Comparison of ENCODE assay signal across 24 cellular contexts in the genomic region with DNA sequence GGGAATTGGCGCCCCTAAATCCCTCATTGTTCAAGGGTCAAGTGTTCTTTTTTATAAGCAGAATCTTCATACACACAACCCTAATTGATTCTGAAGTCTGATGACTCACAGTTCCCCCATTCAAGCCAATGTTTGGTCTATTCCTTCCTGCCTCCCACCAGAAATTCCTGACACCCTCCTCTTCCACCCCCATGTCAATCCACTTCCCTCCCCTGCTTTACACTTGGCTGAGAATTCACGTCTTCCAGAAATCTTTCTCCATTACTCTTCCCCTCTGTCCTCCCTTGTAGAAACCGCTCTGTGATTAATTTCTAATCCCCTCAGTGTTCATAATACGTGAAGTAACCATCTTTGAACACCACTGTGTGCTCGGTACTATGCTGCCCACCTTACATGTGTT.
"Had no signal": no experiment of that assay in that cellular context is flagged by ENCODE, and none has a peak within 500 bp of the region (broad histone marks: within the 10 kb centered on the region; RNA-seq: fewer than 3 reads in every experiment).

No MANE protein-coding gene starts in this region.

- ATAC-seq: activated CD8-positive, alpha-beta T cell treated with anti-CD3 and anti-CD28 coated beads for 36 hours; foreskin keratinocyte; psoas muscle; right lobe of liver had no signal

- H3K36me3 ChIP-seq: adrenal gland, cardiac muscle cell, left ventricle myocardium inferior, neural progenitor cell, ovary, right lobe of liver, tibial nerve, vagina had no signal

- H3K9me3 Mint-ChIP-seq: activated CD4-positive, alpha-beta T cell treated with anti-CD3 and anti-CD28 coated beads, Interleukin-2, amount 10 ng/mL, durations not matched to agents 24 days and 14 days; activated CD8-positive, alpha-beta T cell treated with anti-CD3 and anti-CD28 coated beads for 36 hours; activated naive CD4-positive, alpha-beta T cell treated with anti-CD3 and anti-CD28 coated beads, Interleukin-2, amount 50 U/mL, for 24 hours; dendritic cell treated with granulocyte-macrophage colony-stimulating factor and Interleukin-4, amounts not matched to agents 40 ng/mL and 50 ng/mL, for 4 days; memory B cell; stimulated activated naive CD8-positive, alpha-beta T cell treated with anti-CD3 and anti-CD28 coated beads, Interleukin-15, Interleukin-2, amounts not matched to agents 100 ng/mL and 50 ng/mL, for 24 hours had no signal

- H3K27ac Mint-ChIP-seq: activated CD4-positive, alpha-beta T cell treated with anti-CD3 and anti-CD28 coated beads, Interleukin-2, amount 10 ng/mL, durations not matched to agents 24 days and 14 days; activated CD8-positive, alpha-beta T cell treated with anti-CD3 and anti-CD28 coated beads for 36 hours; activated naive CD4-positive, alpha-beta T cell treated with anti-CD3 and anti-CD28 coated beads, Interleukin-2, amount 50 U/mL, for 24 hours; memory B cell; naive B cell; neural progenitor cell; stimulated activated naive CD8-positive, alpha-beta T cell treated with anti-CD3 and anti-CD28 coated beads, Interleukin-15, Interleukin-2, amounts not matched to agents 100 ng/mL and 50 ng/mL, for 24 hours had no signal

- H3K4me3 ChIP-seq: adrenal gland, cardiac muscle cell, hepatocyte, left ventricle myocardium inferior, neural progenitor cell, ovary, psoas muscle, right lobe of liver, tibial nerve, vagina had no signal

- H3K4me1 ChIP-seq: adrenal gland, foreskin keratinocyte, left ventricle myocardium inferior, neural progenitor cell, psoas muscle, right lobe of liver, vagina had no signal

- DNase-seq: activated CD4-positive, alpha-beta T cell treated with anti-CD3 and anti-CD28 coated beads, Interleukin-2, amount 10 ng/mL, durations not matched to agents 24 days and 14 days; activated CD8-positive, alpha-beta T cell treated with anti-CD3 and anti-CD28 coated beads for 36 hours; activated gamma-delta T cell; activated T-cell treated with anti-CD3 and anti-CD28 coated beads, Interleukin-2, amount 50 U/mL, for 48 hours; effector memory CD4-positive, alpha-beta T cell; foreskin keratinocyte; left ventricle myocardium inferior; naive B cell; ovary; psoas muscle; right lobe of liver; small intestine; stimulated activated CD4-positive, alpha-beta T cell treated with anti-CD3 and anti-CD28 coated beads, Interleukin-15, amount 100 ng/mL, for 24 hours; stimulated activated CD4-positive, alpha-beta T cell treated with anti-CD3 and anti-CD28 coated beads, Interleukin-2, amount 100 ng/mL, for 48 hours had no signal

- H3K4me1 Mint-ChIP-seq: activated CD4-positive, alpha-beta T cell treated with anti-CD3 and anti-CD28 coated beads, Interleukin-2, amount 10 ng/mL, durations not matched to agents 24 days and 14 days; activated naive CD4-positive, alpha-beta T cell treated with anti-CD3 and anti-CD28 coated beads, Interleukin-2, amount 50 U/mL, for 24 hours; memory B cell; naive B cell; neural progenitor cell had no signal

- H3K9me3 ChIP-seq: adrenal gland, left ventricle myocardium inferior, ovary, psoas muscle, right lobe of liver, vagina had no signal

- H3K4me3 Mint-ChIP-seq: activated CD4-positive, alpha-beta T cell treated with anti-CD3 and anti-CD28 coated beads, Interleukin-2, amount 10 ng/mL, durations not matched to agents 24 days and 14 days; activated CD8-positive, alpha-beta T cell treated with anti-CD3 and anti-CD28 coated beads for 36 hours; activated naive CD4-positive, alpha-beta T cell treated with anti-CD3 and anti-CD28 coated beads, Interleukin-2, amount 50 U/mL, for 24 hours; dendritic cell treated with granulocyte-macrophage colony-stimulating factor and Interleukin-4, amounts not matched to agents 40 ng/mL and 50 ng/mL, for 4 days; memory B cell; naive B cell; neural progenitor cell; stimulated activated naive CD8-positive, alpha-beta T cell treated with anti-CD3 and anti-CD28 coated beads, Interleukin-15, Interleukin-2, amounts not matched to agents 100 ng/mL and 50 ng/mL, for 24 hours had no signal

- H3K36me3 Mint-ChIP-seq: activated naive CD4-positive, alpha-beta T cell treated with anti-CD3 and anti-CD28 coated beads, Interleukin-2, amount 50 U/mL, for 24 hours; memory B cell; naive B cell; neural progenitor cell had no signal
